28 cellular contexts compared by ENCODE assay signal in genomic region chr3:161545823-161546222, GRCh38. TPM values are rescaled to one million over a fixed set of nuclear protein-coding genes. Genes with fewer than 3 reads are reported as not detected.
DNase-seq lines count a peak whose midpoint lies in the region; ATAC-seq, FAIRE-seq and TF ChIP-seq lines count a peak whose summit lies in the region.
"Had no signal": no experiment of that assay in that cellular context is flagged by ENCODE, and none has a peak within 500 bp of the region (broad histone marks: within the 10 kb centered on the region; RNA-seq: fewer than 3 reads in every experiment).

No MANE protein-coding gene starts in this region.

- H3K27me3 ChIP-seq in HepG2 (ENCODE audit: control insufficient read depth in 1 of 2, insufficient read depth in 2 of 2, low read length in 2 of 2) (no peaks in the 10 kb centered on the region), right lobe of liver (no peaks in the 10 kb centered on the region), PC-3 (ENCODE audit: low read length) (no peaks in the 10 kb centered on the region)
- H3K27me3 ChIP-seq: BLaER1 had no signal

- ATAC-seq in HepG2: no peak
- ATAC-seq in right lobe of liver: no peak
- no peak for ATAC-seq in PC-3
- ATAC-seq: GM12878 had no signal

- no peaks in the 10 kb centered on the region for H3F3A ChIP-seq in PC-3 (ENCODE audit: low read length, unreplicated experiment)

- H3K9ac ChIP-seq in HepG2 (ENCODE audit: insufficient read depth, low read depth, low read length) (no peak overlapping the region), PC-3 (ENCODE audit: low read length) (no peak overlapping the region)
- H3K9ac ChIP-seq: BLaER1 had no signal

- TF ChIP-seq EP300 in HepG2 (IDR thresholded peaks at IDR 0.05; ENCODE audit: low read depth in 2 of 2, low read length in 2 of 2) (no peak), HepG2 (CRISPR knock-in tag; IDR thresholded peaks at IDR 0.05; ENCODE audit: borderline replicate concordance) (no peak)

- no peak for TF ChIP-seq POLR2A in HepG2 (IDR thresholded peaks at IDR 0.05; ENCODE audit: insufficient read depth in 1 of 2, low read depth in 2 of 2, low read length in 2 of 2)
- TF ChIP-seq POLR2A in right lobe of liver (IDR thresholded peaks at IDR 0.05): no peak

- no peak overlapping the region for H3K27ac ChIP-seq in HepG2 (ENCODE audit: extremely low read length, insufficient read depth, low read length)
- no peak overlapping the region for H3K27ac ChIP-seq in right lobe of liver
- H3K27ac ChIP-seq in PC-3 (ENCODE audit: low read length): no peak overlapping the region
- H3K27ac ChIP-seq: 22Rv1, BLaER1 had no signal

- no peaks in the 10 kb centered on the region for H3K36me3 ChIP-seq in HepG2 (replicated peaks in 1 of 2; ENCODE audit: control insufficient read depth in 1 of 2, insufficient read depth in 2 of 2, low read length in 2 of 2)
- H3K36me3 ChIP-seq in right lobe of liver: no peaks in the 10 kb centered on the region
- no peaks in the 10 kb centered on the region for H3K36me3 ChIP-seq in PC-3 (ENCODE audit: low read depth, low read length)
- H3K36me3 ChIP-seq: BE2C, BLaER1 had no signal

- H3K4me1 ChIP-seq in HepG2 (ENCODE audit: insufficient read depth, low read length) (no peaks in the 10 kb centered on the region), right lobe of liver (no peaks in the 10 kb centered on the region), PC-3 (ENCODE audit: insufficient read depth, low read length) (no peaks in the 10 kb centered on the region)
- H3K4me1 ChIP-seq: BE2C, BLaER1 had no signal

- BruUV-seq in HepG2 (replicated peaks; lab: Mats Ljungman, UMichigan): no TSS peak
- no TSS peak for BruUV-seq in PC-3 (replicated peaks; lab: Mats Ljungman, UMichigan)

- TF ChIP-seq CTCF in HepG2 (CRISPR knock-in tag; IDR thresholded peaks at IDR 0.05) (no peak), right lobe of liver (IDR thresholded peaks at IDR 0.05) (no peak), PC-3 (conservative IDR thresholded peaks at IDR 0.05; ENCODE audit: low read depth, low read length) (no peak)

- no peak for FAIRE-seq in HepG2 (lab: Jason Lieb, UNC)
- FAIRE-seq: GM12878, GM12892, GM18507, GM19239 had no signal

- no peaks in the 10 kb centered on the region for H3K9me3 ChIP-seq in HepG2 (ENCODE audit: low read length)
- H3K9me3 ChIP-seq in right lobe of liver: no peaks in the 10 kb centered on the region
- H3K9me3 ChIP-seq in PC-3 (ENCODE audit: low read length): no peaks in the 10 kb centered on the region
- H3K9me3 ChIP-seq: BE2C, BLaER1 had no signal

- intact Hi-C loops in HepG2 (cut with micrococcal nuclease; ENCODE audit: unreplicated experiment) (no loop called here), right lobe of liver (cut with DNase I) (no loop called here), PC-3 (cut with micrococcal nuclease) (no loop called here)

- no peak overlapping the region for H3K4me3 ChIP-seq in HepG2 (replicated peaks in 1 of 3; ENCODE audit: insufficient read depth in 1 of 3, low read depth in 2 of 3, low read length in 3 of 3)
- no peak overlapping the region for H3K4me3 ChIP-seq in right lobe of liver
- no peak overlapping the region for H3K4me3 ChIP-seq in PC-3 (ENCODE audit: low read length)
- H3K4me3 ChIP-seq: BLaER1, GM12878 had no signal

- H3K9me2 ChIP-seq in PC-3 (replicated peaks; ENCODE audit: low read length): no peaks in the 10 kb centered on the region

- no peaks in the 10 kb centered on the region for H4K20me1 ChIP-seq in HepG2 (ENCODE audit: insufficient read depth, low read length)
- H4K20me1 ChIP-seq in PC-3 (ENCODE audit: low read length): no peaks in the 10 kb centered on the region
- H4K20me1 ChIP-seq: BLaER1 had no signal

- H3K79me2 ChIP-seq in HepG2 (ENCODE audit: insufficient read depth, low read length) (no peaks in the 10 kb centered on the region), PC-3 (ENCODE audit: low read length) (no peaks in the 10 kb centered on the region)

- no peak overlapping the region for H3K4me2 ChIP-seq in HepG2 (ENCODE audit: low read depth, low read length)
- H3K4me2 ChIP-seq in PC-3 (ENCODE audit: low read length): no peak overlapping the region
- H3K4me2 ChIP-seq: BLaER1 had no signal

- POLR2A ChIA-PET in HepG2 (lab: Yijun Ruan, JAX) (no interaction called here), PC-3 (lab: Charles Lee; ENCODE audit: unreplicated experiment) (no interaction called here)

- no peak for DNase-seq in HepG2 (ENCODE audit: low spot score)
- no peak for DNase-seq in right lobe of liver
- peak; percentile 28 for DNase-seq in PC-3
- DNase-seq in DMS79 treated with DMSO at 0.1 percent for 48 hours (lab: John Stamatoyannopoulos, UW): no peak
- DNase-seq in activated naive CD4-positive, alpha-beta T cell (lab: John Stamatoyannopoulos, UW): no peak
- DNase-seq: ACHN; BE2C; C1 segment of cervical spinal cord; CD4-positive, alpha-beta memory T cell; CD4-positive, CD25-positive, alpha-beta regulatory T cell; CD8-positive, alpha-beta memory T cell; COR-L47; DMS 273 treated with DMSO at 0.1 percent for 48 hours; DMS153; DMS53; DMS79; GDM1 had no signal

- WGBS in HepG2 (ENCODE audit: low lambda C conversion rate): 7% methylated on average over 1 of the region's 1 CpG
- WGBS in right lobe of liver (ENCODE audit: insufficient coverage, low coverage, low lambda C conversion rate, missing lambda C conversion rate): 75% methylated on average over 1 of the region's 1 CpG

- CTCF ChIA-PET in HepG2 (lab: Yijun Ruan, JAX; ENCODE audit: low intra/inter-chr PET ratio, low total read pairs): no interaction called here
- CTCF ChIA-PET in PC-3 (lab: Charles Lee): no interaction called here

- in situ Hi-C loops in HepG2 (cut with HindIII; ENCODE audit: extremely low pct_ligation_motif_present, low pct_unique_long_range_greater_than_20kb): no loop called here

- no peak overlapping the region for H2AFZ ChIP-seq in HepG2 (ENCODE audit: low read length)
- H2AFZ ChIP-seq in PC-3 (ENCODE audit: low read length): no peak overlapping the region

- no peak for TF ChIP-seq RAD21 in HepG2 (CRISPR knock-in tag; IDR thresholded peaks at IDR 0.05)

TF ChIP-seq in HepG2, 621 proteins besides CTCF, POLR2A, EP300 and RAD21 (continues in another document):
- TF ChIP-seq MAFF (IDR thresholded peaks at IDR 0.05; ENCODE audit: low read depth, low read length) (peak; percentile 77), MBD4 (IDR thresholded peaks at IDR 0.05; ENCODE audit: borderline replicate concordance, low read length) (no peak), ZNF670 (CRISPR knock-in tag; IDR thresholded peaks at IDR 0.05; ENCODE audit: borderline replicate concordance) (no peak), PHB2 (IDR thresholded peaks at IDR 0.05; ENCODE audit: partially characterized antibody) (no peak), TERF1 (CRISPR knock-in tag; IDR thresholded peaks at IDR 0.05) (no peak), LRRFIP1 (CRISPR knock-in tag; conservative IDR thresholded peaks at IDR 0.05) (no peak)

RNA-seq across cellular contexts. Expression of gene OTOL1, which starts 49.2 kb away (rescaled TPM):
- total RNA-seq in HepG2 (2016; rRNA removed; fragmentation: Illumina TruSeq; extraction: Trizol) (not detected in 2 replicates), right lobe of liver (not detected), PC-3 (2014; rRNA removed) (not detected in 2 replicates)
- not detected in 2 replicates for total RNA-seq in HepG2 (2016; cell fraction: cytosol; rRNA removed; fragmentation: Illumina TruSeq; extraction: Trizol; ENCODE audit: low read depth)
- total RNA-seq in HepG2 (2016; cell fraction: insoluble cytoplasmic fraction; rRNA removed; fragmentation: Illumina TruSeq; extraction: Trizol): not detected in 2 replicates
- total RNA-seq in HepG2 (2016; cell fraction: membrane; rRNA removed; fragmentation: Illumina TruSeq; extraction: Trizol): not detected in 2 replicates
- total RNA-seq in HepG2 (2016; cell fraction: nucleus; rRNA removed; fragmentation: Illumina TruSeq; extraction: Trizol): not detected in 2 replicates
- polyA plus RNA-seq in HepG2 (2011; rRNA removed): not detected in 2 replicates
- polyA plus RNA-seq in HepG2 (2011; cell fraction: cytosol; rRNA removed): not detected in 2 replicates
- not detected in 2 replicates for polyA plus RNA-seq in HepG2 (2011; cell fraction: nucleus; rRNA removed)
- polyA plus RNA-seq in HepG2 (2012): not detected in 2 replicates
- not detected in 2 replicates for polyA plus RNA-seq in HepG2 (2016; cell fraction: cytosol; fragmentation: Illumina TruSeq; extraction: Trizol; ENCODE audit: low read depth)
- polyA plus RNA-seq in HepG2 (2016; cell fraction: insoluble cytoplasmic fraction; fragmentation: Illumina TruSeq; extraction: Trizol; ENCODE audit: low read depth): not detected in 2 replicates
- not detected in 2 replicates for polyA plus RNA-seq in HepG2 (2016; cell fraction: membrane; fragmentation: Illumina TruSeq; extraction: Trizol; ENCODE audit: low read depth)
- not detected in 2 replicates for polyA plus RNA-seq in HepG2 (2016; cell fraction: nucleus; fragmentation: Illumina TruSeq; extraction: Trizol; ENCODE audit: insufficient read depth, low read depth)
- polyA minus RNA-seq in HepG2 (2011; rRNA and poly(A)+ RNA removed; ENCODE audit: low replicate concordance): not detected in 2 replicates
- polyA minus RNA-seq in HepG2 (2011; cell fraction: cytosol; rRNA and poly(A)+ RNA removed): not detected in 2 replicates
- polyA minus RNA-seq in HepG2 (2011; cell fraction: nucleus; rRNA and poly(A)+ RNA removed): not detected in 2 replicates
- total RNA-seq: A172; A673; CD4-positive, alpha-beta memory T cell; CD4-positive, CD25-positive, alpha-beta regulatory T cell; CD8-positive, alpha-beta memory T cell; G401; GM12878 had no signal
- polyA plus RNA-seq: AG04450; CD14-positive monocyte; CD4-positive, alpha-beta memory T cell; CD4-positive, CD25-positive, alpha-beta regulatory T cell; CD8-positive, alpha-beta memory T cell; GM12878 had no signal
